ENCODE assay signal across 21 cellular contexts in genomic region chr17:48649741-48650140, GRCh38. TPM values are rescaled to one million over a fixed set of nuclear protein-coding genes. Genes with fewer than 3 reads are reported as not detected.
"Had no signal": no experiment of that assay in that cellular context is flagged by ENCODE, and none has a peak within 500 bp of the region (broad histone marks: within the 10 kb centered on the region; RNA-seq: fewer than 3 reads in every experiment).

No MANE protein-coding gene starts in this region.

- ATAC-seq: K562 had no signal

- DNase-seq: Kasumi-1, MM.1S, NCI-H1092 treated with DMSO at 0.1 percent for 48 hours, NCI-H1436, NCI-H187, NCI-H2029, NCI-H2081 treated with DMSO at 0.1 percent for 48 hours, NCI-H2171, NCI-H226, NCI-H446, NCI-H510A, NCI-H524 treated with DMSO at 0.1 percent for 48 hours, NCI-H69, NCI-H774, SHP77, T-helper 2 cell had no signal

- H3K27ac ChIP-seq: KMS-11, RWPE1 had no signal

- H3K9me3 Mint-ChIP-seq: IgD-negative memory B cell had no signal

- H3K27ac Mint-ChIP-seq: IgD-negative memory B cell had no signal

- H3K4me3 ChIP-seq: K562 had no signal

RNA-seq across cellular contexts. Expression of gene HOXB9, which starts 23.6 kb away (rescaled TPM):
- polyA plus RNA-seq: IgD-negative memory B cell had no signal

RNA-seq across cellular contexts. Expression of gene HOXB8, which starts 34.6 kb away (rescaled TPM):
- total RNA-seq: T-helper 1 cell treated with Interleukin-12 subunit alpha and Interleukin-12 subunit beta and Interleukin-4 antibody, amounts not matched to agents 30 ng/mL and 1 ng/mL, for 36 hours had no signal
- polyA plus RNA-seq: IgD-negative memory B cell had no signal

RNA-seq across cellular contexts. Expression of gene HOXB7, which starts 38.9 kb away (rescaled TPM):
- polyA plus RNA-seq: IgD-negative memory B cell had no signal

RNA-seq across cellular contexts. Expression of gene HOXB6, which starts 45.0 kb away (rescaled TPM):
- polyA plus RNA-seq: IgD-negative memory B cell had no signal

RNA-seq across cellular contexts. Expression of gene HOXB5, which starts 56.2 kb away (rescaled TPM):
- polyA plus RNA-seq: IgD-negative memory B cell had no signal
